Comparison of ENCODE assay signal across 1 cellular context in the genomic region with DNA sequence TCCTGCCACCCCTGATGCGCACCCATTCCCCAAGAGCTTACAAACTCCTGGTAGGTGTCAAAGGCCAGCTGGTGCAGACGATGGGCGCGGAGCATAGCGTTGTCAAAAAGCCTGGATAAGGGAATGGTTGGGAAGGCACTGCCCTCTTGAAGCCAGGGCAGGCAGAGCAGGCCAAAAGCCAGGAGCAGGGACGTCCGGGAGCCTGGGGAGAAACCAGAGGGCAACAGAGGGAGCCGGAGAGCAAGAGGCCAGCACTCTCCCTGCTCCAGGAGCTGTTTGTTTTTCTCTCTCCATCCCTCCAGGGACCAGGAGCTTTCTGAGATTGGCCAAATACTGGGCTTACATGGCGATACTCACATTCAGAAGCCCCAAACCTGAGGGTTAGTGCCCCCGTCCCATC.
TF ChIP-seq lines count a peak whose summit lies in the region.

No MANE protein-coding gene starts in this region.

TF ChIP-seq in GM23338, 12 proteins besides CTCF, POLR2A, EP300 and RAD21 (continued from another document):
- TF ChIP-seq, protein P1, sequence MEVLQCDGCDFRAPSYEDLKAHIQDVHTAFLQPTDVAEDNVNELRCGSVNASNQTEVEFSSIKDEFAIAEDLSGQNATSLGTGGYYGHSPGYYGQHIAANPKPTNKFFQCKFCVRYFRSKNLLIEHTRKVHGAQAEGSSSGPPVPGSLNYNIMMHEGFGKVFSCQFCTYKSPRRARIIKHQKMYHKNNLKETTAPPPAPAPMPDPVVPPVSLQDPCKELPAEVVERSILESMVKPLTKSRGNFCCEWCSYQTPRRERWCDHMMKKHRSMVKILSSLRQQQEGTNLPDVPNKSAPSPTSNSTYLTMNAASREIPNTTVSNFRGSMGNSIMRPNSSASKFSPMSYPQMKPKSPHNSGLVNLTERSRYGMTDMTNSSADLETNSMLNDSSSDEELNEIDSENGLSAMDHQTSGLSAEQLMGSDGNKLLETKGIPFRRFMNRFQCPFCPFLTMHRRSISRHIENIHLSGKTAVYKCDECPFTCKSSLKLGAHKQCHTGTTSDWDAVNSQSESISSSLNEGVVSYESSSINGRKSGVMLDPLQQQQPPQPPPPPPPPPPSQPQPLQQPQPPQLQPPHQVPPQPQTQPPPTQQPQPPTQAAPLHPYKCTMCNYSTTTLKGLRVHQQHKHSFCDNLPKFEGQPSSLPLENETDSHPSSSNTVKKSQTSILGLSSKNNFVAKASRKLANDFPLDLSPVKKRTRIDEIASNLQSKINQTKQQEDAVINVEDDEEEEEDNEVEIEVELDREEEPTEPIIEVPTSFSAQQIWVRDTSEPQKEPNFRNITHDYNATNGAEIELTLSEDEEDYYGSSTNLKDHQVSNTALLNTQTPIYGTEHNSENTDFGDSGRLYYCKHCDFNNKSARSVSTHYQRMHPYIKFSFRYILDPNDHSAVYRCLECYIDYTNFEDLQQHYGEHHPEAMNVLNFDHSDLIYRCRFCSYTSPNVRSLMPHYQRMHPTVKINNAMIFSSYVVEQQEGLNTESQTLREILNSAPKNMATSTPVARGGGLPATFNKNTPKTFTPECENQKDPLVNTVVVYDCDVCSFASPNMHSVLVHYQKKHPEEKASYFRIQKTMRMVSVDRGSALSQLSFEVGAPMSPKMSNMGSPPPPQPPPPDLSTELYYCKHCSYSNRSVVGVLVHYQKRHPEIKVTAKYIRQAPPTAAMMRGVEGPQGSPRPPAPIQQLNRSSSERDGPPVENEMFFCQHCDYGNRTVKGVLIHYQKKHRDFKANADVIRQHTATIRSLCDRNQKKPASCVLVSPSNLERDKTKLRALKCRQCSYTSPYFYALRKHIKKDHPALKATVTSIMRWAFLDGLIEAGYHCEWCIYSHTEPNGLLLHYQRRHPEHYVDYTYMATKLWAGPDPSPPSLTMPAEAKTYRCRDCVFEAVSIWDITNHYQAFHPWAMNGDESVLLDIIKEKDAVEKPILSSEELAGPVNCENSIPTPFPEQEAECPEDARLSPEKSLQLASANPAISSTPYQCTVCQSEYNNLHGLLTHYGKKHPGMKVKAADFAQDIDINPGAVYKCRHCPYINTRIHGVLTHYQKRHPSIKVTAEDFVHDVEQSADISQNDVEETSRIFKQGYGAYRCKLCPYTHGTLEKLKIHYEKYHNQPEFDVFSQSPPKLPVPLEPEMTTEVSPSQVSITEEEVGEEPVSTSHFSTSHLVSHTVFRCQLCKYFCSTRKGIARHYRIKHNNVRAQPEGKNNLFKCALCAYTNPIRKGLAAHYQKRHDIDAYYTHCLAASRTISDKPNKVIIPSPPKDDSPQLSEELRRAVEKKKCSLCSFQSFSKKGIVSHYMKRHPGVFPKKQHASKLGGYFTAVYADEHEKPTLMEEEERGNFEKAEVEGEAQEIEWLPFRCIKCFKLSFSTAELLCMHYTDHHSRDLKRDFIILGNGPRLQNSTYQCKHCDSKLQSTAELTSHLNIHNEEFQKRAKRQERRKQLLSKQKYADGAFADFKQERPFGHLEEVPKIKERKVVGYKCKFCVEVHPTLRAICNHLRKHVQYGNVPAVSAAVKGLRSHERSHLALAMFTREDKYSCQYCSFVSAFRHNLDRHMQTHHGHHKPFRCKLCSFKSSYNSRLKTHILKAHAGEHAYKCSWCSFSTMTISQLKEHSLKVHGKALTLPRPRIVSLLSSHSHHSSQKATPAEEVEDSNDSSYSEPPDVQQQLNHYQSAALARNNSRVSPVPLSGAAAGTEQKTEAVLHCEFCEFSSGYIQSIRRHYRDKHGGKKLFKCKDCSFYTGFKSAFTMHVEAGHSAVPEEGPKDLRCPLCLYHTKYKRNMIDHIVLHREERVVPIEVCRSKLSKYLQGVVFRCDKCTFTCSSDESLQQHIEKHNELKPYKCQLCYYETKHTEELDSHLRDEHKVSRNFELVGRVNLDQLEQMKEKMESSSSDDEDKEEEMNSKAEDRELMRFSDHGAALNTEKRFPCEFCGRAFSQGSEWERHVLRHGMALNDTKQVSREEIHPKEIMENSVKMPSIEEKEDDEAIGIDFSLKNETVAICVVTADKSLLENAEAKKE (CRISPR knock-in tag; IDR thresholded peaks at IDR 0.05) = no peak
- TF ChIP-seq STAT1 (IDR thresholded peaks at IDR 0.05; ENCODE audit: unreplicated experiment) = no peak
- TF ChIP-seq, protein P2, sequence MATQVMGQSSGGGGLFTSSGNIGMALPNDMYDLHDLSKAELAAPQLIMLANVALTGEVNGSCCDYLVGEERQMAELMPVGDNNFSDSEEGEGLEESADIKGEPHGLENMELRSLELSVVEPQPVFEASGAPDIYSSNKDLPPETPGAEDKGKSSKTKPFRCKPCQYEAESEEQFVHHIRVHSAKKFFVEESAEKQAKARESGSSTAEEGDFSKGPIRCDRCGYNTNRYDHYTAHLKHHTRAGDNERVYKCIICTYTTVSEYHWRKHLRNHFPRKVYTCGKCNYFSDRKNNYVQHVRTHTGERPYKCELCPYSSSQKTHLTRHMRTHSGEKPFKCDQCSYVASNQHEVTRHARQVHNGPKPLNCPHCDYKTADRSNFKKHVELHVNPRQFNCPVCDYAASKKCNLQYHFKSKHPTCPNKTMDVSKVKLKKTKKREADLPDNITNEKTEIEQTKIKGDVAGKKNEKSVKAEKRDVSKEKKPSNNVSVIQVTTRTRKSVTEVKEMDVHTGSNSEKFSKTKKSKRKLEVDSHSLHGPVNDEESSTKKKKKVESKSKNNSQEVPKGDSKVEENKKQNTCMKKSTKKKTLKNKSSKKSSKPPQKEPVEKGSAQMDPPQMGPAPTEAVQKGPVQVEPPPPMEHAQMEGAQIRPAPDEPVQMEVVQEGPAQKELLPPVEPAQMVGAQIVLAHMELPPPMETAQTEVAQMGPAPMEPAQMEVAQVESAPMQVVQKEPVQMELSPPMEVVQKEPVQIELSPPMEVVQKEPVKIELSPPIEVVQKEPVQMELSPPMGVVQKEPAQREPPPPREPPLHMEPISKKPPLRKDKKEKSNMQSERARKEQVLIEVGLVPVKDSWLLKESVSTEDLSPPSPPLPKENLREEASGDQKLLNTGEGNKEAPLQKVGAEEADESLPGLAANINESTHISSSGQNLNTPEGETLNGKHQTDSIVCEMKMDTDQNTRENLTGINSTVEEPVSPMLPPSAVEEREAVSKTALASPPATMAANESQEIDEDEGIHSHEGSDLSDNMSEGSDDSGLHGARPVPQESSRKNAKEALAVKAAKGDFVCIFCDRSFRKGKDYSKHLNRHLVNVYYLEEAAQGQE (IDR thresholded peaks at IDR 0.05; ENCODE audit: unreplicated experiment) = no peak
- TF ChIP-seq EZH2phosphoT487 (IDR thresholded peaks at IDR 0.05; ENCODE audit: unreplicated experiment) = no peak
- no peak for TF ChIP-seq EZH2 (IDR thresholded peaks at IDR 0.05; ENCODE audit: low read depth, unreplicated experiment)
- TF ChIP-seq CREB1 (CRISPR knock-in tag; IDR thresholded peaks at IDR 0.05; ENCODE audit: low read depth) = no peak
- TF ChIP-seq NANOG (IDR thresholded peaks at IDR 0.05; ENCODE audit: borderline replicate concordance) = no peak
- TF ChIP-seq ZNF114 (CRISPR knock-in tag; IDR thresholded peaks at IDR 0.05) = no peak
- TF ChIP-seq ZNF331 (CRISPR knock-in tag; IDR thresholded peaks at IDR 0.05; ENCODE audit: low read depth) = no peak
TF ChIP-seq in GM23338: peak in this region for 0.
